ENCODE assay signal across 8 cellular contexts in genomic region chr6:17714879-17715860, GRCh38. TPM values are rescaled to one million over a fixed set of nuclear protein-coding genes. Genes with fewer than 3 reads are reported as not detected.
DNase-seq lines count a peak whose midpoint lies in the region; ATAC-seq and TF ChIP-seq lines count a peak whose summit lies in the region.

No MANE protein-coding gene starts in this region.

- ATAC-seq in HG03045 (IDR thresholded peaks at IDR 0.05; ENCODE audit: unreplicated experiment) = peak; percentile 77

- peak; percentile 11 for DNase-seq in stimulated activated CD4-positive, alpha-beta T cell treated with anti-CD3 and anti-CD28 coated beads, Interleukin-12 subunit alpha, Interleukin-12 subunit beta, amount 100 ng/mL, for 4 hours
- no peak for DNase-seq in stimulated activated CD4-positive, alpha-beta T cell treated with anti-CD3 and anti-CD28 coated beads, Interleukin-2, amount 100 ng/mL, for 48 hours
- peak; percentile 88 for DNase-seq in RWPE1 (ENCODE audit: low spot score)
- DNase-seq in stimulated activated CD4-positive, alpha-beta T cell treated with anti-CD3 and anti-CD28 coated beads, Interleukin-15, amount 100 ng/mL, for 48 hours (ENCODE audit: low read depth in 2 of 2) = peak; percentile 25 to 31
- DNase-seq in occipital lobe (lab: John Stamatoyannopoulos, UW) = no peak
- no peak for DNase-seq in globus pallidus (ENCODE audit: low spot score)

- H3K27ac Mint-ChIP-seq in dendritic cell treated with granulocyte-macrophage colony-stimulating factor and Interleukin-4, amounts not matched to agents 40 ng/mL and 50 ng/mL, for 4 days = peak overlapping the region; percentile 88

- CTCF ChIA-PET in RWPE1 (lab: Yijun Ruan, JAX) = no interaction called here

- no peaks in the 10 kb centered on the region for H3K9me3 Mint-ChIP-seq in dendritic cell treated with granulocyte-macrophage colony-stimulating factor and Interleukin-4, amounts not matched to agents 40 ng/mL and 50 ng/mL, for 4 days

- H3K27me3 Mint-ChIP-seq in dendritic cell treated with granulocyte-macrophage colony-stimulating factor and Interleukin-4, amounts not matched to agents 40 ng/mL and 50 ng/mL, for 4 days = no peaks in the 10 kb centered on the region

- intact Hi-C loops in dendritic cell treated with granulocyte-macrophage colony-stimulating factor and Interleukin-4, amounts not matched to agents 40 ng/mL and 50 ng/mL, for 4 days (cut with micrococcal nuclease) = no loop called here

- H3K4me1 Mint-ChIP-seq in dendritic cell treated with granulocyte-macrophage colony-stimulating factor and Interleukin-4, amounts not matched to agents 40 ng/mL and 50 ng/mL, for 4 days (ENCODE audit: low read depth) = peaks cover 13% of the 10 kb centered on the region

- peak overlapping the region; percentile 4; the same call in 1 of the 2 replicates for H3K27ac ChIP-seq in RWPE1

- TF ChIP-seq CTCF in RWPE1 (conservative IDR thresholded peaks at IDR 0.05; ENCODE audit: low read depth) = no peak

- H3K4me3 Mint-ChIP-seq in dendritic cell treated with granulocyte-macrophage colony-stimulating factor and Interleukin-4, amounts not matched to agents 40 ng/mL and 50 ng/mL, for 4 days = peak overlapping the region; percentile 54

- POLR2A ChIA-PET in RWPE1 (lab: Yijun Ruan, JAX; ENCODE audit: low non-redundant PET) = interaction anchor here (0.7 kb wide), 1 partner anchor 492 kb away, joined by 11 read pairs; no protein-coding TSS in a partner anchor

- no peaks in the 10 kb centered on the region for H3K36me3 Mint-ChIP-seq in dendritic cell treated with granulocyte-macrophage colony-stimulating factor and Interleukin-4, amounts not matched to agents 40 ng/mL and 50 ng/mL, for 4 days (ENCODE audit: low read depth)

RNA-seq across cellular contexts. Expression of gene NUP153, which starts 8.4 kb away (rescaled TPM):
- total RNA-seq in occipital lobe = 51.8 TPM

Comparison
In these comparisons a context has a peak if more than half of its experiments do, and no peak if none do; other contexts are left out.
1. DNase-seq: peak in stimulated activated CD4-positive, alpha-beta T cell treated with anti-CD3 and anti-CD28 coated beads, Interleukin-12 subunit alpha, Interleukin-12 subunit beta, amount 100 ng/mL, for 4 hours (single experiment), RWPE1 (single experiment) and stimulated activated CD4-positive, alpha-beta T cell treated with anti-CD3 and anti-CD28 coated beads, Interleukin-15, amount 100 ng/mL, for 48 hours (2 of 2); none in stimulated activated CD4-positive, alpha-beta T cell treated with anti-CD3 and anti-CD28 coated beads, Interleukin-2, amount 100 ng/mL, for 48 hours (0 of 2), occipital lobe (single experiment) and globus pallidus (single experiment).